Comparison of ENCODE assay signal across 1 cellular context in the genomic region with DNA sequence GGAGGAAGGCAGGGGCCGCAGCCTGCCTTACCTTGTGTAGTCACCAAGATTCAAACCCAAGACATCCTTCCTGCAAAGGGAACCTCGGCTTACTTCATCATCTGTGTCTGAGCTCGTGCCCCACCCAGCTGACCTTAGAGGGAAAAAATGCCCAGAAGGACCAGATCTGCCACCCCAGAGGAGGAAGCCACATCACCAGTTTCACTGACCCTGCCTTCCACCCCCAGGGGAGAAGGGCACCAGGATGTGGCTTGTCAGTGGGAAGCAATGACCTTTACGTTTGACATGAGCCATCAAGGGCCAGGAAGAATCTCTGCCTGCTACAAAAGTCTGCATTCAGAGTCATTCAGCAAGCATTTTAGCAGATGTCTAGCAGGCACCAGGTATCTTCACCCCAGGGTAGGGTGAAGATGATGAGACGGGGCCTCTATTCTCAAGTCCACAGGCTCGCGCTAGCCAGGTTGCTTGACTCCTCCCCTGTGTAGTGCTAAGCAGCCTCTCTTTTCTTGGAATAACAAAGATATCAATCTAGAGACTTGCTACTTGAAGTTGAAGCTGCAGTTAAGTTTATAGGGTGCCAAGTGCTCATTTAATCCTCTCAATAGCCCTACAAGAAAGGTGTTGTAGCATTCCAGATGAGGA.
TF ChIP-seq lines count a peak whose summit lies in the region.

No MANE protein-coding gene starts in this region.

TF ChIP-seq in WTC11, 78 proteins besides CTCF, POLR2A, EP300 and RAD21 (continued from another document):
- TF ChIP-seq STAT6 (CRISPR knock-in tag; conservative IDR thresholded peaks at IDR 0.05; ENCODE audit: low read depth) = no peak
- no peak for TF ChIP-seq GABPB1 (CRISPR knock-in tag; IDR thresholded peaks at IDR 0.05)
- no peak for TF ChIP-seq TEAD1 (CRISPR knock-in tag; IDR thresholded peaks at IDR 0.05)
- no peak for TF ChIP-seq TP53 (CRISPR knock-in tag; IDR thresholded peaks at IDR 0.05)
- TF ChIP-seq ZNF138 (CRISPR knock-in tag; conservative IDR thresholded peaks at IDR 0.05) = no peak
- TF ChIP-seq KAT7 (CRISPR knock-in tag; IDR thresholded peaks at IDR 0.05; ENCODE audit: borderline replicate concordance) = no peak
- TF ChIP-seq, protein P1, sequence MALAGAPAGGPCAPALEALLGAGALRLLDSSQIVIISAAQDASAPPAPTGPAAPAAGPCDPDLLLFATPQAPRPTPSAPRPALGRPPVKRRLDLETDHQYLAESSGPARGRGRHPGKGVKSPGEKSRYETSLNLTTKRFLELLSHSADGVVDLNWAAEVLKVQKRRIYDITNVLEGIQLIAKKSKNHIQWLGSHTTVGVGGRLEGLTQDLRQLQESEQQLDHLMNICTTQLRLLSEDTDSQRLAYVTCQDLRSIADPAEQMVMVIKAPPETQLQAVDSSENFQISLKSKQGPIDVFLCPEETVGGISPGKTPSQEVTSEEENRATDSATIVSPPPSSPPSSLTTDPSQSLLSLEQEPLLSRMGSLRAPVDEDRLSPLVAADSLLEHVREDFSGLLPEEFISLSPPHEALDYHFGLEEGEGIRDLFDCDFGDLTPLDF (CRISPR knock-in tag; IDR thresholded peaks at IDR 0.05) = no peak
- TF ChIP-seq ZBTB21 (CRISPR knock-in tag; IDR thresholded peaks at IDR 0.05; ENCODE audit: borderline replicate concordance) = no peak
- no peak for TF ChIP-seq NFYB (CRISPR knock-in tag; conservative IDR thresholded peaks at IDR 0.05; ENCODE audit: low read depth)
- TF ChIP-seq RELA (CRISPR knock-in tag; IDR thresholded peaks at IDR 0.05; ENCODE audit: borderline replicate concordance) = no peak
- TF ChIP-seq CREB1 (CRISPR knock-in tag; IDR thresholded peaks at IDR 0.05) = no peak
TF ChIP-seq in WTC11: peak in this region for 0.
